14 cellular contexts compared by ENCODE assay signal in the genomic region with DNA sequence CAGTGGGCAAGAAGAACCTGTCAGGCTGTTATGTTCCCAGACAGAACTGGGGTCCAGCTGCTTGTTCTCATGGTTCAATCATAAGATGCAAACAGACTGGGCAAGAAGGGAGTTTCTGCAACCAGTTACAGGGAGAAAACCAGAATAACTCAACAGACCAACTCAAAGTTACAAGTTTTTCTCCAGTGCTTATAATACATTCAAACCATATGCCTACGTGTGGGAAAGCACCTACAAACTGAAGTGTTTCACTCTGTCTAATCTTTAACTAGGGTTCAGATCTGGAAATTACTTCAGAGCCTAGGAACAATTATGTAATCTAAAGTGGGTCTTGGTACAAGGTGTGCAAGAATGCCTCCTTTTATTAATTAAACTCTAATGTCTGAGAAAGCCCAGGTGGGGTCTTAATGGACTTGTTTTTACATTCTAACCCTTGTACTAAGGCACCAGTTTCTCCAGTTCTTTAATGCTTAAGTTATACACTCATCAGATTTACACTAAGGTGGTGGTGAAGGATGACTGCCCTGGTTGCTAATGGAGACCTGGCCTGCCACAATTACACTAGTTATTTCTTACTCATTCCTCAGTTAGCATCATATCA.
DNase-seq lines count a peak whose midpoint lies in the region; ATAC-seq, FAIRE-seq and TF ChIP-seq lines count a peak whose summit lies in the region.
"Had no signal": no experiment of that assay in that cellular context is flagged by ENCODE, and none has a peak within 500 bp of the region (broad histone marks: within the 10 kb centered on the region; RNA-seq: fewer than 3 reads in every experiment).

No MANE protein-coding gene starts in this region.

- peak; percentile 44 for ATAC-seq in GM18499 (IDR thresholded peaks at IDR 0.05; ENCODE audit: insufficient read depth, unreplicated experiment)
- peak; percentile 78 for ATAC-seq in GM19468 (IDR thresholded peaks at IDR 0.05; ENCODE audit: extremely low read depth, unreplicated experiment)
- peak; percentile 60 for ATAC-seq in HG03025 (IDR thresholded peaks at IDR 0.05; ENCODE audit: low FRiP score, unreplicated experiment)

- no peak overlapping the region for H3K27ac Mint-ChIP-seq in astrocyte (ENCODE audit: unreplicated experiment)
- H3K27ac Mint-ChIP-seq: B cell had no signal

- FAIRE-seq in astrocyte (lab: Jason Lieb, UNC), result peak; percentile 26

- no peak for DNase-seq in astrocyte (ENCODE audit: low read depth)
- no peak for DNase-seq in iPS-NIHi11 (ENCODE audit: low spot score)
- no peak for DNase-seq in activated CD4-positive, CD25-positive, alpha-beta regulatory T cell treated with anti-CD3 and anti-CD28 coated beads, Interleukin-2, amount 50 U/mL, for 72 hours
- no peak for DNase-seq in KG1 (lab: John Stamatoyannopoulos, UW)
- DNase-seq in activated CD4-positive, alpha-beta T cell treated with anti-CD3 and anti-CD28 coated beads, Interleukin-2, amount 50 U/mL, for 48 hours, result no peak
- DNase-seq: effector memory CD4-positive, alpha-beta T cell; NCI-H510A; sigmoid colon; upper lobe of left lung had no signal

- H3K4me1 ChIP-seq in astrocyte (ENCODE audit: insufficient read depth, low read length), result no peaks in the 10 kb centered on the region
- H3K4me1 ChIP-seq: sigmoid colon, upper lobe of left lung had no signal

- no peak overlapping the region for H2AFZ ChIP-seq in astrocyte (ENCODE audit: low read depth, low read length)

- no peaks in the 10 kb centered on the region for H3K36me3 ChIP-seq in astrocyte (ENCODE audit: insufficient read depth, low read length)
- H3K36me3 ChIP-seq: sigmoid colon, upper lobe of left lung had no signal

- no peaks in the 10 kb centered on the region for H3K27me3 Mint-ChIP-seq in astrocyte (ENCODE audit: low read depth, unreplicated experiment)
- H3K27me3 Mint-ChIP-seq: B cell had no signal

- no peak overlapping the region for H3K4me3 ChIP-seq in astrocyte (ENCODE audit: insufficient read depth, low read depth, low read length)
- H3K4me3 ChIP-seq: sigmoid colon, SK-N-MC, upper lobe of left lung had no signal

- H3K27me3 ChIP-seq in astrocyte (ENCODE audit: insufficient read depth, low read length), result no peaks in the 10 kb centered on the region
- H3K27me3 ChIP-seq: sigmoid colon, upper lobe of left lung had no signal

- no peak for TF ChIP-seq CTCF in astrocyte (IDR thresholded peaks at IDR 0.05; ENCODE audit: insufficient read depth, low read depth, low read length)

- H3K4me1 Mint-ChIP-seq in astrocyte (ENCODE audit: low read depth, unreplicated experiment), result peaks cover 3% of the 10 kb centered on the region
- H3K4me1 Mint-ChIP-seq: B cell had no signal

- peaks cover 3% of the 10 kb centered on the region for H3K9me3 ChIP-seq in astrocyte (ENCODE audit: insufficient read depth, low read depth, low read length)
- H3K9me3 ChIP-seq: sigmoid colon, upper lobe of left lung had no signal

- H3K36me3 Mint-ChIP-seq in astrocyte (ENCODE audit: low read depth, unreplicated experiment), result no peaks in the 10 kb centered on the region

- H3K4me2 ChIP-seq in astrocyte (ENCODE audit: low read length), result no peak overlapping the region

- no peaks in the 10 kb centered on the region for H3K79me2 ChIP-seq in astrocyte (ENCODE audit: insufficient read depth, low read length)

- H4K20me1 ChIP-seq in astrocyte (ENCODE audit: insufficient read depth, low read length), result no peaks in the 10 kb centered on the region

- peaks cover 2% of the 10 kb centered on the region for H3K9me3 Mint-ChIP-seq in astrocyte (ENCODE audit: unreplicated experiment)

- no peak overlapping the region for H3K9ac ChIP-seq in astrocyte (ENCODE audit: low read length)

- no peak overlapping the region for H3K4me3 Mint-ChIP-seq in astrocyte (ENCODE audit: unreplicated experiment)
- H3K4me3 Mint-ChIP-seq: B cell had no signal

- no peak overlapping the region for H3K27ac ChIP-seq in astrocyte (ENCODE audit: low read depth, low read length)
- H3K27ac ChIP-seq: sigmoid colon, SK-N-MC, upper lobe of left lung had no signal
